ENCODE assay signal across 8 cellular contexts in the genomic region with DNA sequence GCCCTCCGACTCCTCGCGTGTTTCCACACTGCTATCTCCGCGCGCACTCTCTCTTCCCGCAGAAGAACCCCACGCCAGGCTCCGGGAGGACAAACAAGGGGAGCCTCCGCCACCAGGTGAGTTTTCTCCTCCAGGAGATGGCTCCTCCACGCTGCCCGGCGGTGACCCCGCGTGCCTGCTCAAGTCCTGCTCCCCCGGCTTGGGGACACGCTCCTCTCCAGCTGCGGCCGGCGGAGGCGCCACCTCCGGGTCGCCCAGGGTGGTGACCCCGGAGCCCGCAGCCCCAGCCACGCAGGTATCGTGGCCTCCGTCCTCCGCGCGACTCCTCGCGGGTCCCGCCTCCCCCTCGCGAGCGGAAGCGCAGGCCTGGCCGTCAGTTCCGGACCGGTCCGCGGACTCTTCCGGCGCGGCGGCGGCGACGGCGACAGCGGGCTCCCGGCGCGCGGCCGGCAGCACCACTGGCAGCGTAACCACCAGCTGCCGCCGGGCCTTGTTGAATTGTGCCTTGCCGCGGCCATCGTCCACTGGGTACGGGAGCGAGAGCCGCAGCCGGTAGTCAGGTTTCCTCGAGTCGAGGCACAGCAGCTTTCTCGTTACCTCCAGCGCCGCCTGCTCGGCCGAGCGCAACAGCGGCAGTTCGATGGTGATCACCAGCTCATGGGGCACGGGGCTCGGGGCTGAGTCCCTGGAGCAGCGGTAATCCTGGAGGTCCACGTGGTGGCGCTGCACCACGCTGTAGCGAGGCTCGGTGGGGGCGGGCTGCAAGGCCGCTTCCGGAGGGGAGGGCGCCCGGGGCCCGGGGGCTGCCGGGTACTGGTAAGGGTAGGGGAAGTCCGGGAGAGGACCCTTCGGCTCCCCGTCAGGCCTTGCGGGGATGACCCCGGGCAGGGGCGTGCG. TPM values are rescaled to one million over a fixed set of nuclear protein-coding genes. Genes with fewer than 3 reads are reported as not detected.
A peak's percentile ranks its signal among the peaks of the same experiment; 100 is the strongest.
DNase-seq lines count a peak whose midpoint lies in the region; ATAC-seq and TF ChIP-seq lines count a peak whose summit lies in the region.

No MANE protein-coding gene starts in this region.

- ATAC-seq in GM19463 (IDR thresholded peaks at IDR 0.05; ENCODE audit: unreplicated experiment) = peak; percentile 78
- peak; percentile 90 for ATAC-seq in activated CD8-positive, alpha-beta T cell treated with anti-CD3 and anti-CD28 coated beads for 36 hours

- no peaks in the 10 kb centered on the region for H3K36me3 ChIP-seq in ectodermal cell (ENCODE audit: control insufficient read depth, insufficient read depth, low read length)

- H3K27me3 ChIP-seq in HL-60 (ENCODE audit: insufficient read depth, poor library complexity, severe bottlenecking) (no peaks in the 10 kb centered on the region), ectodermal cell (ENCODE audit: control insufficient read depth, insufficient read depth, low read length, poor library complexity, severe bottlenecking) (no peaks in the 10 kb centered on the region)

- intact Hi-C loops in activated CD8-positive, alpha-beta T cell treated with anti-CD3 and anti-CD28 coated beads for 36 hours (cut with micrococcal nuclease) = loop anchor here (2.0 to 5.0 kb wide), 4 partner anchors 13 to 228 kb away; a partner anchor contains a TSS

- H3K27ac ChIP-seq in HL-60 (replicated peaks) (peak overlapping the region; percentile 99), ectodermal cell (ENCODE audit: insufficient read depth, low read depth, low read length, poor library complexity, severe bottlenecking) (peak overlapping the region; percentile 98)

- CTCF ChIA-PET in activated CD8-positive, alpha-beta T cell treated with anti-CD3 and anti-CD28 coated beads for 36 hours (lab: Charles Lee) = interaction anchor here (0.6 to 2.2 kb wide), 30 partner anchors 9 to 482 kb away, joined by 3 to 30 read pairs (median 4); a partner anchor contains a TSS

- H3K27me3 Mint-ChIP-seq in activated CD8-positive, alpha-beta T cell treated with anti-CD3 and anti-CD28 coated beads for 36 hours = no peaks in the 10 kb centered on the region

- H3K4me3 ChIP-seq in HL-60 (replicated peaks; ENCODE audit: insufficient read depth, low read length) (peak overlapping the region; percentile 87), ectodermal cell (ENCODE audit: insufficient read depth, low read depth, low read length) (peak overlapping the region; percentile 83)

- peak overlapping the region; percentile 96 for H3K27ac Mint-ChIP-seq in activated CD8-positive, alpha-beta T cell treated with anti-CD3 and anti-CD28 coated beads for 36 hours

- 0% methylated on average over 99 of the region's 99 CpGs for WGBS in ectodermal cell, 2 experiments

- peaks cover 48% of the 10 kb centered on the region for H3K36me3 Mint-ChIP-seq in activated CD8-positive, alpha-beta T cell treated with anti-CD3 and anti-CD28 coated beads for 36 hours (ENCODE audit: low read depth)

- peaks cover 36% of the 10 kb centered on the region for H3K4me1 Mint-ChIP-seq in activated CD8-positive, alpha-beta T cell treated with anti-CD3 and anti-CD28 coated beads for 36 hours (ENCODE audit: low read depth)

- H3K9me3 ChIP-seq in ectodermal cell (ENCODE audit: control insufficient read depth, low read length) = no peaks in the 10 kb centered on the region

- H3K4me1 ChIP-seq in ectodermal cell (ENCODE audit: control insufficient read depth, insufficient read depth, low read length) = peaks cover 3% of the 10 kb centered on the region

- peak overlapping the region; percentile 92 for H3K4me3 Mint-ChIP-seq in activated CD8-positive, alpha-beta T cell treated with anti-CD3 and anti-CD28 coated beads for 36 hours

- H3K9me3 Mint-ChIP-seq in activated CD8-positive, alpha-beta T cell treated with anti-CD3 and anti-CD28 coated beads for 36 hours = no peaks in the 10 kb centered on the region

- POLR2A ChIA-PET in activated CD8-positive, alpha-beta T cell treated with anti-CD3 and anti-CD28 coated beads for 36 hours (lab: Charles Lee) = interaction anchor here (0.8 to 2.9 kb wide), 18 partner anchors 9 to 678 kb away, joined by 3 to 44 read pairs (median 4); a partner anchor contains a TSS

- peak; percentile 62 for TF ChIP-seq CTCF in HL-60 (IDR thresholded peaks at IDR 0.05; ENCODE audit: insufficient read depth, low read length)
- TF ChIP-seq CTCF in activated CD8-positive, alpha-beta T cell treated with anti-CD3 and anti-CD28 coated beads for 36 hours (IDR thresholded peaks at IDR 0.05) = peak; percentile 81

- peak; percentile 98 for DNase-seq in COLO668 (lab: John Stamatoyannopoulos, UW; ENCODE audit: unreplicated experiment)
- DNase-seq in HL-60 (ENCODE audit: low read depth in 1 of 2, low spot score in 1 of 2) = peak; percentile 83 to 95
- DNase-seq in NCI-H82 treated with DMSO at 0.1 percent for 48 hours (lab: John Stamatoyannopoulos, UW; ENCODE audit: unreplicated experiment) = peak; percentile 72
- DNase-seq in activated CD8-positive, alpha-beta T cell treated with anti-CD3 and anti-CD28 coated beads for 36 hours = peak; percentile 97
- peak; percentile 97 for DNase-seq in medulla oblongata (ENCODE audit: extremely low spot score)
- DNase-seq in stimulated activated CD4-positive, alpha-beta T cell treated with anti-CD3 and anti-CD28 coated beads, TNF-alpha, amount 100 ng/mL, for 48 hours (ENCODE audit: low read depth in 3 of 3) = peak; percentile 88 to 94 (median 93)

RNA-seq across cellular contexts. Expression of a gene that starts 1.1 kb away (rescaled TPM):
- 10 to 100 TPM; 10.4 to 11.0 TPM for total RNA-seq in activated CD8-positive, alpha-beta T cell treated with anti-CD3 and anti-CD28 coated beads for 36 hours
- polyA plus RNA-seq in ectodermal cell (2013, experiment 1 of 4) = 21.5 TPM
- 22.7 TPM for polyA plus RNA-seq in ectodermal cell (2013, experiment 2 of 4)
- 21.6 TPM for polyA plus RNA-seq in ectodermal cell (2013, experiment 3 of 4)
- 23.2 TPM for polyA plus RNA-seq in ectodermal cell (2013, experiment 4 of 4)

RNA-seq across cellular contexts. Expression of a gene that starts 13.3 kb away (rescaled TPM):
- 10 to 100 TPM; 30.2 to 32.7 TPM for total RNA-seq in activated CD8-positive, alpha-beta T cell treated with anti-CD3 and anti-CD28 coated beads for 36 hours
- 24.5 TPM for polyA plus RNA-seq in ectodermal cell (2013, experiment 1 of 4)
- 25.0 TPM for polyA plus RNA-seq in ectodermal cell (2013, experiment 2 of 4)
- polyA plus RNA-seq in ectodermal cell (2013, experiment 3 of 4) = 20.6 TPM
- 21.6 TPM for polyA plus RNA-seq in ectodermal cell (2013, experiment 4 of 4)

RNA-seq across cellular contexts. Expression of a gene that starts 13.5 kb away (rescaled TPM):
- 100 to 1,000 TPM; 214 to 231 TPM for total RNA-seq in activated CD8-positive, alpha-beta T cell treated with anti-CD3 and anti-CD28 coated beads for 36 hours
- polyA plus RNA-seq in ectodermal cell (2013, experiment 1 of 4) = 175 TPM
- polyA plus RNA-seq in ectodermal cell (2013, experiment 2 of 4) = 198 TPM
- 164 TPM for polyA plus RNA-seq in ectodermal cell (2013, experiment 3 of 4)
- polyA plus RNA-seq in ectodermal cell (2013, experiment 4 of 4) = 172 TPM

RNA-seq across cellular contexts. Expression of a gene that starts 35.2 kb away (rescaled TPM):
- 10 to 100 TPM; 44.3 to 46.4 TPM for total RNA-seq in activated CD8-positive, alpha-beta T cell treated with anti-CD3 and anti-CD28 coated beads for 36 hours
- 25.3 TPM for polyA plus RNA-seq in ectodermal cell (2013, experiment 1 of 4)
- polyA plus RNA-seq in ectodermal cell (2013, experiment 2 of 4) = 24.7 TPM
- polyA plus RNA-seq in ectodermal cell (2013, experiment 3 of 4) = 25.0 TPM
- 23.4 TPM for polyA plus RNA-seq in ectodermal cell (2013, experiment 4 of 4)

RNA-seq across cellular contexts. Expression of a gene that starts 47.7 kb away (rescaled TPM):
- 1,000 to 10,000 TPM; 2,041 to 2,284 TPM for total RNA-seq in activated CD8-positive, alpha-beta T cell treated with anti-CD3 and anti-CD28 coated beads for 36 hours
- 3,573 TPM for polyA plus RNA-seq in ectodermal cell (2013, experiment 1 of 4)
- 4,020 TPM for polyA plus RNA-seq in ectodermal cell (2013, experiment 2 of 4)
- 3,707 TPM for polyA plus RNA-seq in ectodermal cell (2013, experiment 3 of 4)
- 4,204 TPM for polyA plus RNA-seq in ectodermal cell (2013, experiment 4 of 4)

Comparison
In these comparisons a context has a peak if more than half of its experiments do, and no peak if none do; other contexts are left out.
1. Peak in every context shown above with its lines: DNase-seq, ATAC-seq, H3K4me3 ChIP-seq and H3K27ac ChIP-seq.